ENCODE assay signal across 15 cellular contexts in genomic region chr11:1226226-1226961, GRCh38. TPM values are rescaled to one million over a fixed set of nuclear protein-coding genes. Genes with fewer than 3 reads are reported as not detected.
DNase-seq lines count a peak whose midpoint lies in the region; ATAC-seq and TF ChIP-seq lines count a peak whose summit lies in the region.
"Had no signal": no experiment of that assay in that cellular context is flagged by ENCODE, and none has a peak within 500 bp of the region (broad histone marks: within the 10 kb centered on the region; RNA-seq: fewer than 3 reads in every experiment).

No MANE protein-coding gene starts in this region.

- no peak for DNase-seq in NB4 (ENCODE audit: low read depth)
- peak; percentile 18 for DNase-seq in left cardiac atrium
- DNase-seq in posterior cingulate gyrus: peak in 6 of 10 donors; percentile 6 to 86 (median 40)
- no peak for DNase-seq in NOMO-1 treated with dmso at 0.1 percent for 144 hours (lab: John Stamatoyannopoulos, UW; ENCODE audit: unreplicated experiment)
- DNase-seq in AG20443 (ENCODE audit: low spot score): no peak
- DNase-seq: activated CD4-positive, alpha-beta T cell treated with anti-CD3 and anti-CD28 coated beads, Interleukin-2, amount 50 U/mL, for 4 hours; brain microvascular endothelial cell; gastrocnemius medialis; MV-4-11; naive B cell had no signal

- H3K4me3 ChIP-seq in NB4 (ENCODE audit: low read depth, low read length): no peak overlapping the region
- H3K4me3 ChIP-seq: gastrocnemius medialis had no signal

- no peak for ATAC-seq in left cardiac atrium
- no peak for ATAC-seq in GM19463 (IDR thresholded peaks at IDR 0.05; ENCODE audit: unreplicated experiment)
- ATAC-seq: gastrocnemius medialis had no signal

- intact Hi-C loops in left cardiac atrium (cut with DNase I) (no loop called here), posterior cingulate gyrus (cut with DNase I) (no loop called here)

- 0 out of 3 replicates have a peak, but pooled peaks have one; percentile 11 for TF ChIP-seq CTCF in GM12872 (IDR thresholded peaks at IDR 0.05; ENCODE audit: insufficient read depth, low read depth, low read length)
- TF ChIP-seq CTCF in NB4 (IDR thresholded peaks at IDR 0.05; ENCODE audit: low read depth, low read length): peak; percentile 16

- no peak for TF ChIP-seq POLR2A in NB4 (IDR thresholded peaks at IDR 0.05; ENCODE audit: extremely low read depth, insufficient read length)

RNA-seq across cellular contexts. Expression of gene MUC5B, which starts 3.5 kb away (rescaled TPM):
- total RNA-seq in left cardiac atrium: not detected
- total RNA-seq: activated T-helper 2 cell treated with anti-CD3 and anti-CD28 coated beads, Interferon-gamma antibody, Interleukin-2, Interleukin-4, amounts not matched to agents 10 μg/mL and 5 μg/mL and 100 μg/mL, durations not matched to agents 14 hours and 24 hours and 36 hours; skeletal muscle tissue; subcutaneous adipose tissue had no signal

Comparison
In these comparisons a context has a peak if more than half of its experiments do, and no peak if none do; other contexts are left out.
1. DNase-seq: peak in left cardiac atrium (single experiment) and posterior cingulate gyrus (6 of 10); none in NB4 (single experiment), NOMO-1 treated with dmso at 0.1 percent for 144 hours (single experiment) and AG20443 (single experiment).